Comparison of ENCODE assay signal across 1 cellular context in genomic region chr14:50529288-50530179, GRCh38.
TF ChIP-seq lines count a peak whose summit lies in the region.

No MANE protein-coding gene starts in this region.

TF ChIP-seq in HepG2, 621 proteins besides CTCF, POLR2A, EP300 and RAD21 (continued from another document):
- TF ChIP-seq, protein P1, sequence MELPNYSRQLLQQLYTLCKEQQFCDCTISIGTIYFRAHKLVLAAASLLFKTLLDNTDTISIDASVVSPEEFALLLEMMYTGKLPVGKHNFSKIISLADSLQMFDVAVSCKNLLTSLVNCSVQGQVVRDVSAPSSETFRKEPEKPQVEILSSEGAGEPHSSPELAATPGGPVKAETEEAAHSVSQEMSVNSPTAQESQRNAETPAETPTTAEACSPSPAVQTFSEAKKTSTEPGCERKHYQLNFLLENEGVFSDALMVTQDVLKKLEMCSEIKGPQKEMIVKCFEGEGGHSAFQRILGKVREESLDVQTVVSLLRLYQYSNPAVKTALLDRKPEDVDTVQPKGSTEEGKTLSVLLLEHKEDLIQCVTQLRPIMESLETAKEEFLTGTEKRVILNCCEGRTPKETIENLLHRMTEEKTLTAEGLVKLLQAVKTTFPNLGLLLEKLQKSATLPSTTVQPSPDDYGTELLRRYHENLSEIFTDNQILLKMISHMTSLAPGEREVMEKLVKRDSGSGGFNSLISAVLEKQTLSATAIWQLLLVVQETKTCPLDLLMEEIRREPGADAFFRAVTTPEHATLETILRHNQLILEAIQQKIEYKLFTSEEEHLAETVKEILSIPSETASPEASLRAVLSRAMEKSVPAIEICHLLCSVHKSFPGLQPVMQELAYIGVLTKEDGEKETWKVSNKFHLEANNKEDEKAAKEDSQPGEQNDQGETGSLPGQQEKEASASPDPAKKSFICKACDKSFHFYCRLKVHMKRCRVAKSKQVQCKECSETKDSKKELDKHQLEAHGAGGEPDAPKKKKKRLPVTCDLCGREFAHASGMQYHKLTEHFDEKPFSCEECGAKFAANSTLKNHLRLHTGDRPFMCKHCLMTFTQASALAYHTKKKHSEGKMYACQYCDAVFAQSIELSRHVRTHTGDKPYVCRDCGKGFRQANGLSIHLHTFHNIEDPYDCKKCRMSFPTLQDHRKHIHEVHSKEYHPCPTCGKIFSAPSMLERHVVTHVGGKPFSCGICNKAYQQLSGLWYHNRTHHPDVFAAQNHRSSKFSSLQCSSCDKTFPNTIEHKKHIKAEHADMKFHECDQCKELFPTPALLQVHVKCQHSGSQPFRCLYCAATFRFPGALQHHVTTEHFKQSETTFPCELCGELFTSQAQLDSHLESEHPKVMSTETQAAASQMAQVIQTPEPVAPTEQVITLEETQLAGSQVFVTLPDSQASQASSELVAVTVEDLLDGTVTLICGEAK (IDR thresholded peaks at IDR 0.05): no peak
- TF ChIP-seq, protein P1 (CRISPR knock-in tag; IDR thresholded peaks at IDR 0.05): no peak
- TF ChIP-seq, protein P2, sequence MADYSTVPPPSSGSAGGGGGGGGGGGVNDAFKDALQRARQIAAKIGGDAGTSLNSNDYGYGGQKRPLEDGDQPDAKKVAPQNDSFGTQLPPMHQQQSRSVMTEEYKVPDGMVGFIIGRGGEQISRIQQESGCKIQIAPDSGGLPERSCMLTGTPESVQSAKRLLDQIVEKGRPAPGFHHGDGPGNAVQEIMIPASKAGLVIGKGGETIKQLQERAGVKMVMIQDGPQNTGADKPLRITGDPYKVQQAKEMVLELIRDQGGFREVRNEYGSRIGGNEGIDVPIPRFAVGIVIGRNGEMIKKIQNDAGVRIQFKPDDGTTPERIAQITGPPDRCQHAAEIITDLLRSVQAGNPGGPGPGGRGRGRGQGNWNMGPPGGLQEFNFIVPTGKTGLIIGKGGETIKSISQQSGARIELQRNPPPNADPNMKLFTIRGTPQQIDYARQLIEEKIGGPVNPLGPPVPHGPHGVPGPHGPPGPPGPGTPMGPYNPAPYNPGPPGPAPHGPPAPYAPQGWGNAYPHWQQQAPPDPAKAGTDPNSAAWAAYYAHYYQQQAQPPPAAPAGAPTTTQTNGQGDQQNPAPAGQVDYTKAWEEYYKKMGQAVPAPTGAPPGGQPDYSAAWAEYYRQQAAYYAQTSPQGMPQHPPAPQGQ (CRISPR knock-in tag; IDR thresholded peaks at IDR 0.05; ENCODE audit: borderline replicate concordance): no peak
- no peak for TF ChIP-seq ARID4A (CRISPR knock-in tag; IDR thresholded peaks at IDR 0.05; ENCODE audit: borderline replicate concordance)
- TF ChIP-seq, protein P3, sequence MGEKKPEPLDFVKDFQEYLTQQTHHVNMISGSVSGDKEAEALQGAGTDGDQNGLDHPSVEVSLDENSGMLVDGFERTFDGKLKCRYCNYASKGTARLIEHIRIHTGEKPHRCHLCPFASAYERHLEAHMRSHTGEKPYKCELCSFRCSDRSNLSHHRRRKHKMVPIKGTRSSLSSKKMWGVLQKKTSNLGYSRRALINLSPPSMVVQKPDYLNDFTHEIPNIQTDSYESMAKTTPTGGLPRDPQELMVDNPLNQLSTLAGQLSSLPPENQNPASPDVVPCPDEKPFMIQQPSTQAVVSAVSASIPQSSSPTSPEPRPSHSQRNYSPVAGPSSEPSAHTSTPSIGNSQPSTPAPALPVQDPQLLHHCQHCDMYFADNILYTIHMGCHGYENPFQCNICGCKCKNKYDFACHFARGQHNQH (CRISPR knock-in tag; IDR thresholded peaks at IDR 0.05): no peak
